In genomic region chr7:100374601-100375000, GRCh38 we compare ENCODE assay signal across 19 cellular contexts. TPM values are rescaled to one million over a fixed set of nuclear protein-coding genes. Genes with fewer than 3 reads are reported as not detected.
A peak's percentile ranks its signal among the peaks of the same experiment; 100 is the strongest.
DNase-seq lines count a peak whose midpoint lies in the region; ATAC-seq and TF ChIP-seq lines count a peak whose summit lies in the region.
"Had no signal": no experiment of that assay in that cellular context is flagged by ENCODE, and none has a peak within 500 bp of the region (broad histone marks: within the 10 kb centered on the region; RNA-seq: fewer than 3 reads in every experiment).

No MANE protein-coding gene starts in this region.

- peak; percentile 2 for DNase-seq in activated T-cell treated with anti-CD3 and anti-CD28 coated beads, Interleukin-2, amount 50 U/mL, for 1 hour
- DNase-seq in activated T-cell treated with anti-CD3 and anti-CD28 coated beads, Interleukin-2, amount 50 U/mL, for 4 hours, result no peak
- DNase-seq in immature natural killer cell, result no peak
- no peak for DNase-seq in stimulated activated naive CD8-positive, alpha-beta T cell treated with anti-CD3 and anti-CD28 coated beads, Interleukin-15, amount 100 ng/mL, for 72 hours
- no peak for DNase-seq in GM13976 (ENCODE audit: low spot score)
- DNase-seq: activated CD4-positive, alpha-beta memory T cell treated with anti-CD3 and anti-CD28 coated beads for 36 hours; effector memory CD4-positive, alpha-beta T cell; IMR-90; mammary epithelial cell; MV-4-11; naive thymus-derived CD4-positive, alpha-beta T cell; NCI-H2029; stimulated activated CD4-positive, alpha-beta T cell treated with anti-CD3 and anti-CD28 coated beads, Interleukin-4, amount 100 ng/mL, for 1 hour; T-cell had no signal

- peak overlapping the region; percentile 15; the same call in 1 of the 2 replicates for H3K27ac ChIP-seq in OCI-LY3 (ENCODE audit: low read length)
- H3K27ac ChIP-seq: adrenal gland, cardiac muscle cell had no signal

- no peak for ATAC-seq in activated T-cell treated with anti-CD3 and anti-CD28 coated beads, Interleukin-2, amount 50 U/mL, for 4 hours
- peak; percentile 49 for ATAC-seq in stimulated activated naive CD8-positive, alpha-beta T cell treated with anti-CD3 and anti-CD28 coated beads, Interleukin-15, amount 100 ng/mL, for 72 hours
- ATAC-seq in GM19023 (IDR thresholded peaks at IDR 0.05; ENCODE audit: unreplicated experiment) (no peak), HG03442 (IDR thresholded peaks at IDR 0.05; ENCODE audit: unreplicated experiment) (no peak)
- ATAC-seq: naive thymus-derived CD4-positive, alpha-beta T cell; T-cell had no signal

- no peaks in the 10 kb centered on the region for H3K36me3 ChIP-seq in OCI-LY3 (replicated peaks; ENCODE audit: low read depth, low read length)
- H3K36me3 ChIP-seq: adrenal gland, cardiac muscle cell had no signal

- H2AFZ ChIP-seq in OCI-LY3 (ENCODE audit: low read depth, low read length), result peak overlapping the region; percentile 57; the same call in 1 of the 2 replicates

- peaks cover 6% of the 10 kb centered on the region; the same call in 1 of the 2 replicates for H3K27me3 ChIP-seq in OCI-LY3 (ENCODE audit: low read depth, low read length)
- H3K27me3 ChIP-seq: adrenal gland, cardiac muscle cell had no signal

- H3K4me1 ChIP-seq in OCI-LY3 (ENCODE audit: low read length), result peaks cover 51% of the 10 kb centered on the region

- no peaks in the 10 kb centered on the region for H3K9me3 Mint-ChIP-seq in activated T-cell treated with anti-CD3 and anti-CD28 coated beads, Interleukin-2, amount 50 U/mL, for 4 hours
- H3K9me3 Mint-ChIP-seq in immature natural killer cell, result no peaks in the 10 kb centered on the region
- H3K9me3 Mint-ChIP-seq in stimulated activated naive CD8-positive, alpha-beta T cell treated with anti-CD3 and anti-CD28 coated beads, Interleukin-15, amount 100 ng/mL, for 72 hours, result no peaks in the 10 kb centered on the region
- H3K9me3 Mint-ChIP-seq: activated CD4-positive, alpha-beta memory T cell treated with anti-CD3 and anti-CD28 coated beads for 36 hours; naive thymus-derived CD4-positive, alpha-beta T cell; T-cell had no signal

- peak overlapping the region in 5 of 6 donors; percentile 36 to 85 (median 65) for H3K27ac Mint-ChIP-seq in immature natural killer cell
- H3K27ac Mint-ChIP-seq in stimulated activated naive CD8-positive, alpha-beta T cell treated with anti-CD3 and anti-CD28 coated beads, Interleukin-15, amount 100 ng/mL, for 72 hours, result peak overlapping the region; percentile 54 to 66
- H3K27ac Mint-ChIP-seq: activated CD4-positive, alpha-beta memory T cell treated with anti-CD3 and anti-CD28 coated beads for 36 hours had no signal

- no peaks in the 10 kb centered on the region for H3K9me3 ChIP-seq in OCI-LY3 (ENCODE audit: insufficient read depth, low read length)
- H3K9me3 ChIP-seq: adrenal gland had no signal

- TF ChIP-seq CTCF in OCI-LY3 (IDR thresholded peaks at IDR 0.05; ENCODE audit: low read depth, low read length), result no peak
- no peak for TF ChIP-seq CTCF in GM13976 (IDR thresholded peaks at IDR 0.05; ENCODE audit: borderline replicate concordance, control extremely low read depth, extremely low read depth, insufficient read depth, missing control alignments)

- peak overlapping the region; percentile 81 for H3K4me3 ChIP-seq in OCI-LY3 (ENCODE audit: low read length)
- H3K4me3 ChIP-seq: cardiac muscle cell had no signal

- no peaks in the 10 kb centered on the region for H4K20me1 ChIP-seq in OCI-LY3 (ENCODE audit: insufficient read depth, low read length)

- in situ Hi-C loops in GM13976 (cut with MboI; ENCODE audit: low sequenced_read_pairs, unreplicated experiment), result no loop called here

- peak overlapping the region; percentile 98 for H3K4me2 ChIP-seq in OCI-LY3 (ENCODE audit: low read length)

- no peaks in the 10 kb centered on the region for H3K79me2 ChIP-seq in OCI-LY3 (ENCODE audit: low read length)

- peak overlapping the region; percentile 85 for H3K9ac ChIP-seq in OCI-LY3 (ENCODE audit: low read length)

- H3K4me3 Mint-ChIP-seq in activated T-cell treated with anti-CD3 and anti-CD28 coated beads, Interleukin-2, amount 50 U/mL, for 4 hours, result no peak overlapping the region
- H3K4me3 Mint-ChIP-seq in immature natural killer cell, result peak overlapping the region in 3 of 5 donors; percentile 3 to 51 (median 38)
- H3K4me3 Mint-ChIP-seq in stimulated activated naive CD8-positive, alpha-beta T cell treated with anti-CD3 and anti-CD28 coated beads, Interleukin-15, amount 100 ng/mL, for 72 hours, result peak overlapping the region in 1 of 2 donors; percentile 13
- H3K4me3 Mint-ChIP-seq: activated CD4-positive, alpha-beta memory T cell treated with anti-CD3 and anti-CD28 coated beads for 36 hours; T-cell had no signal

- no peaks in the 10 kb centered on the region for H3K36me3 Mint-ChIP-seq in activated T-cell treated with anti-CD3 and anti-CD28 coated beads, Interleukin-2, amount 50 U/mL, for 4 hours (ENCODE audit: insufficient read depth)
- H3K36me3 Mint-ChIP-seq in immature natural killer cell, result peaks cover 0 to 9% (median 5%) of the 10 kb centered on the region in 3 donors
- H3K36me3 Mint-ChIP-seq: activated CD4-positive, alpha-beta memory T cell treated with anti-CD3 and anti-CD28 coated beads for 36 hours; T-cell had no signal

- no peaks in the 10 kb centered on the region for H3K27me3 Mint-ChIP-seq in activated T-cell treated with anti-CD3 and anti-CD28 coated beads, Interleukin-2, amount 50 U/mL, for 4 hours (ENCODE audit: low read depth)
- H3K27me3 Mint-ChIP-seq in immature natural killer cell (ENCODE audit: low read depth in 3 of 3), result peaks cover 0 to 2% (median 1%) of the 10 kb centered on the region in 3 donors
- no peaks in the 10 kb centered on the region for H3K27me3 Mint-ChIP-seq in stimulated activated naive CD8-positive, alpha-beta T cell treated with anti-CD3 and anti-CD28 coated beads, Interleukin-15, amount 100 ng/mL, for 72 hours
- H3K27me3 Mint-ChIP-seq: activated CD4-positive, alpha-beta memory T cell treated with anti-CD3 and anti-CD28 coated beads for 36 hours; naive thymus-derived CD4-positive, alpha-beta T cell; T-cell had no signal

- peaks cover 14% of the 10 kb centered on the region for H3K4me1 Mint-ChIP-seq in activated T-cell treated with anti-CD3 and anti-CD28 coated beads, Interleukin-2, amount 50 U/mL, for 4 hours (ENCODE audit: low read depth)
- H3K4me1 Mint-ChIP-seq in immature natural killer cell, result peaks cover 40 to 52% of the 10 kb centered on the region in 2 donors
- peaks cover 43% of the 10 kb centered on the region for H3K4me1 Mint-ChIP-seq in stimulated activated naive CD8-positive, alpha-beta T cell treated with anti-CD3 and anti-CD28 coated beads, Interleukin-15, amount 100 ng/mL, for 72 hours

RNA-seq across cellular contexts. Expression of gene PILRA, which starts 1.3 kb away (rescaled TPM):
- 1 to 10 TPM in 2 of 3 donors, under 1 TPM in 1; 0.38 to 6.6 (median 1.1) TPM for total RNA-seq in activated T-cell treated with anti-CD3 and anti-CD28 coated beads, Interleukin-2, amount 50 U/mL, for 4 hours
- polyA plus RNA-seq in immature natural killer cell, result 1 to 10 TPM; 1.5 to 2.4 (median 2.0) TPM
- total RNA-seq: IMR-90 had no signal

RNA-seq across cellular contexts. Expression of gene PILRB, which starts 16.7 kb away (rescaled TPM):
- 10 to 100 TPM; 29.2 to 48.8 (median 34.3) TPM for total RNA-seq in activated T-cell treated with anti-CD3 and anti-CD28 coated beads, Interleukin-2, amount 50 U/mL, for 4 hours
- polyA plus RNA-seq in immature natural killer cell, result 10 to 100 TPM; 12.2 to 42.1 (median 12.2) TPM

RNA-seq across cellular contexts. Expression of gene ZCWPW1, which starts 53.9 kb away (rescaled TPM):
- total RNA-seq in activated T-cell treated with anti-CD3 and anti-CD28 coated beads, Interleukin-2, amount 50 U/mL, for 4 hours, result 1 to 10 TPM; 4.2 to 5.1 (median 4.8) TPM
- polyA plus RNA-seq in immature natural killer cell, result 1 to 10 TPM; 4.1 to 5.9 (median 5.7) TPM

RNA-seq across cellular contexts. Expression of gene MEPCE, which starts 55.0 kb away (rescaled TPM):
- 10 to 100 TPM; 82.4 to 87.2 (median 84.4) TPM for total RNA-seq in activated T-cell treated with anti-CD3 and anti-CD28 coated beads, Interleukin-2, amount 50 U/mL, for 4 hours
- 10 to 100 TPM in 1 of 3 donors, 1 to 10 TPM in 2; 3.0 to 12.1 (median 8.3) TPM for polyA plus RNA-seq in immature natural killer cell
